Comparison of ENCODE assay signal across 27 cellular contexts in genomic region chr7:93663561-93664299, GRCh38.
"Had no signal": no experiment of that assay in that cellular context is flagged by ENCODE, and none has a peak within 500 bp of the region (broad histone marks: within the 10 kb centered on the region; RNA-seq: fewer than 3 reads in every experiment).

No MANE protein-coding gene starts in this region.

- H3K4me3 ChIP-seq: colonic mucosa, esophagus squamous epithelium, gastrocnemius medialis, heart right ventricle, left lung, lower lobe of right lung, mucosa of descending colon had no signal

- H3K4me1 Mint-ChIP-seq: endodermal cell, mesothelial cell of epicardium had no signal

- H3K36me3 ChIP-seq: colonic mucosa, esophagus squamous epithelium, gastrocnemius medialis, heart right ventricle, left lung, lower lobe of right lung had no signal

- H3K4me1 ChIP-seq: colonic mucosa, esophagus squamous epithelium, gastrocnemius medialis, heart right ventricle, left lung, lower lobe of right lung had no signal

- H3K27me3 ChIP-seq: colonic mucosa, esophagus squamous epithelium, gastrocnemius medialis, heart right ventricle, left lung had no signal

- H3K27me3 Mint-ChIP-seq: dendritic cell treated with granulocyte-macrophage colony-stimulating factor and Interleukin-4, amounts not matched to agents 40 ng/mL and 50 ng/mL, for 4 days; effector memory CD8-positive, alpha-beta T cell had no signal

- DNase-seq: colonic mucosa; cortex of kidney; effector CD8-positive, alpha-beta T cell; effector memory CD8-positive, alpha-beta T cell; endodermal cell; erythroblast; esophagus squamous epithelium; foreskin fibroblast; foreskin melanocyte; gastrocnemius medialis; glutamatergic neuron; head of caudate nucleus; heart right ventricle; hippocampal formation; left cardiac atrium; left ventricle myocardium superior; lower lobe of right lung; mesenchymal stem cell had no signal

- FAIRE-seq: endometrium, islet of Langerhans, keratinocyte had no signal

- H3K9me3 ChIP-seq: colonic mucosa, esophagus squamous epithelium, gastrocnemius medialis, lower lobe of right lung, mucosa of descending colon had no signal

- H3K4me3 Mint-ChIP-seq: dendritic cell treated with granulocyte-macrophage colony-stimulating factor and Interleukin-4, amounts not matched to agents 40 ng/mL and 50 ng/mL, for 4 days; effector memory CD8-positive, alpha-beta T cell; endodermal cell; mesothelial cell of epicardium had no signal

- H3K36me3 Mint-ChIP-seq: mesothelial cell of epicardium had no signal

- ATAC-seq: effector memory CD8-positive, alpha-beta T cell; esophagus mucosa; gastrocnemius medialis; heart right ventricle; left cardiac atrium; left lung; left ventricle myocardium superior; lower lobe of right lung; mucosa of descending colon had no signal

- H3K27ac Mint-ChIP-seq: dendritic cell treated with granulocyte-macrophage colony-stimulating factor and Interleukin-4, amounts not matched to agents 40 ng/mL and 50 ng/mL, for 4 days; effector memory CD8-positive, alpha-beta T cell; endodermal cell; mesothelial cell of epicardium had no signal

- H3K27ac ChIP-seq: colonic mucosa, epithelial cell of prostate, esophagus squamous epithelium, gastrocnemius medialis, heart right ventricle, left lung, lower lobe of right lung had no signal
